8 cellular contexts compared by ENCODE assay signal in genomic region chr19:35742121-35742724, GRCh38. TPM values are rescaled to one million over a fixed set of nuclear protein-coding genes. Genes with fewer than 3 reads are reported as not detected.
DNase-seq lines count a peak whose midpoint lies in the region; ATAC-seq and TF ChIP-seq lines count a peak whose summit lies in the region.

IGFLR1 (minus strand) TSS chr19:35742452; CDS start chr19:35741180, 1,272 bp downstream.

- TF ChIP-seq CTCF in HL-60 (IDR thresholded peaks at IDR 0.05; ENCODE audit: insufficient read depth, low read length), result no peak
- no peak for TF ChIP-seq CTCF in activated B cell treated with CpG ODN at 0.5 μM for 24 hours (IDR thresholded peaks at IDR 0.05)

- H3K9ac ChIP-seq in duodenal mucosa (ENCODE audit: low read depth in 1 of 2, low read length in 2 of 2) (peak within 1 kb of the TSS; percentile 25 to 59), rectal smooth muscle tissue (ENCODE audit: low read length) (no peak within 1 kb of the TSS)

- H3K27ac ChIP-seq in HL-60 (replicated peaks) (peak within 1 kb of the TSS; percentile 67), duodenal mucosa (ENCODE audit: low read depth, low read length) (peak within 1 kb of the TSS; percentile 81), rectal smooth muscle tissue (ENCODE audit: low read depth, low read length) (no peak within 1 kb of the TSS)

- peak within 1 kb of the TSS; percentile 99 for H3K27ac Mint-ChIP-seq in activated B cell treated with CpG ODN at 0.5 μM for 24 hours

- H3K36me3 Mint-ChIP-seq in activated B cell treated with CpG ODN at 0.5 μM for 24 hours (ENCODE audit: low read depth), result peaks cover 47% of the 10 kb centered on the region

- CTCF ChIA-PET in activated B cell treated with CpG ODN at 0.5 μM for 24 hours (lab: Charles Lee), result interaction anchor here (0.9 kb wide), 1 partner anchor 24 kb away, joined by 3 read pairs; no protein-coding TSS in a partner anchor

- ATAC-seq in activated B cell treated with CpG ODN at 0.5 μM for 24 hours (ENCODE audit: low read depth), result peak; percentile 11
- no peak for ATAC-seq in HG02884 (IDR thresholded peaks at IDR 0.05; ENCODE audit: unreplicated experiment)
- no peak for ATAC-seq in HG02885 (IDR thresholded peaks at IDR 0.05; ENCODE audit: poor library complexity, unreplicated experiment)

- no peaks in the 10 kb centered on the region for H3K9me3 ChIP-seq in duodenal mucosa (ENCODE audit: control insufficient read depth in 1 of 2, low read length in 2 of 2)

- H3K4me3 ChIP-seq in HL-60 (replicated peaks; ENCODE audit: insufficient read depth, low read length), result peak within 1 kb of the TSS; percentile 18; the same call in 1 of the 2 replicates
- H3K4me3 ChIP-seq in duodenal mucosa (ENCODE audit: low read depth in 1 of 2, low read length in 2 of 2), result peak within 1 kb of the TSS; percentile 38 to 53
- peak within 1 kb of the TSS; percentile 51 for H3K4me3 ChIP-seq in rectal smooth muscle tissue (ENCODE audit: low read length)

- DNase-seq in HL-60 (ENCODE audit: low read depth in 1 of 2, low spot score in 1 of 2), result peak in 1 of 2 experiments; percentile 88
- peak; percentile 60 for DNase-seq in activated B cell treated with CpG ODN at 0.5 μM for 24 hours
- DNase-seq in NCI-H446 (lab: John Stamatoyannopoulos, UW), result no peak
- DNase-seq in GM03348 (ENCODE audit: low spot score), result no peak

- H3K36me3 ChIP-seq in duodenal mucosa (ENCODE audit: control insufficient read depth in 1 of 2, insufficient read depth in 2 of 2, low read length in 2 of 2) (peaks cover 16 to 20% of the 10 kb centered on the region in 2 donors), rectal smooth muscle tissue (ENCODE audit: control insufficient read depth, insufficient read depth, low read length) (peaks cover 17% of the 10 kb centered on the region)

- intact Hi-C loops in activated B cell treated with CpG ODN at 0.5 μM for 24 hours (cut with micrococcal nuclease), result loop anchor here (1.0 to 10.0 kb wide), 3 partner anchors 98 to 1573 kb away; partner anchors contain the start of genes OVOL3, POLR2I and TBCB

- no peaks in the 10 kb centered on the region for H3K27me3 Mint-ChIP-seq in activated B cell treated with CpG ODN at 0.5 μM for 24 hours

- H3K27me3 ChIP-seq in HL-60 (ENCODE audit: insufficient read depth, poor library complexity, severe bottlenecking), result no peaks in the 10 kb centered on the region
- H3K27me3 ChIP-seq in duodenal mucosa (ENCODE audit: control insufficient read depth in 1 of 2, insufficient read depth in 2 of 2, low read length in 2 of 2), result no peaks in the 10 kb centered on the region
- H3K27me3 ChIP-seq in rectal smooth muscle tissue (ENCODE audit: control insufficient read depth, insufficient read depth, low read length), result no peaks in the 10 kb centered on the region

- peaks cover 19 to 33% of the 10 kb centered on the region in 2 donors for H3K4me1 ChIP-seq in duodenal mucosa (ENCODE audit: control insufficient read depth in 1 of 2, insufficient read depth in 2 of 2, low read length in 2 of 2)
- H3K4me1 ChIP-seq in rectal smooth muscle tissue (ENCODE audit: control insufficient read depth, insufficient read depth, low read length), result peaks cover 11% of the 10 kb centered on the region

- POLR2A ChIA-PET in activated B cell treated with CpG ODN at 0.5 μM for 24 hours (lab: Charles Lee), result interaction anchor here (0.6 to 5.2 kb wide), 16 partner anchors 9 to 408 kb away, joined by 3 to 69 read pairs (median 6); partner anchors contain the start of genes ALKBH6, APLP1, COX6B1 and HAUS5

- peak within 1 kb of the TSS; percentile 94 for H3K4me3 Mint-ChIP-seq in activated B cell treated with CpG ODN at 0.5 μM for 24 hours

- peaks cover 66% of the 10 kb centered on the region for H3K4me1 Mint-ChIP-seq in activated B cell treated with CpG ODN at 0.5 μM for 24 hours

- no peaks in the 10 kb centered on the region for H3K9me3 Mint-ChIP-seq in activated B cell treated with CpG ODN at 0.5 μM for 24 hours

RNA-seq across cellular contexts. Expression of gene IGFLR1, which starts in this region (rescaled TPM):
- total RNA-seq in activated B cell treated with CpG ODN at 0.5 μM for 24 hours, result 130 and 133 TPM in 2 replicates
